Comparison of ENCODE assay signal across 4 cellular contexts in genomic region chr12:98970210-98970609, GRCh38.
"Had no signal": no experiment of that assay in that cellular context is flagged by ENCODE, and none has a peak within 500 bp of the region (broad histone marks: within the 10 kb centered on the region; RNA-seq: fewer than 3 reads in every experiment).

No MANE protein-coding gene starts in this region.

- H2AFZ ChIP-seq: GM23338 had no signal

- ATAC-seq: GM23338 had no signal

- H3K4me2 ChIP-seq: GM23338 had no signal

- DNase-seq: H9, HCEC 1CT, IMR-90 had no signal

- H3K4me3 ChIP-seq: GM23338 had no signal
